In genomic region chr22:46626911-46627805, GRCh38 we compare ENCODE assay signal across 1 cellular context.
A peak's percentile ranks its signal among the peaks of the same experiment; 100 is the strongest.
TF ChIP-seq lines count a peak whose summit lies in the region.

No MANE protein-coding gene starts in this region.

TF ChIP-seq in K562, 482 proteins besides CTCF, POLR2A, EP300 and RAD21 (continued from another document):
- TF ChIP-seq NR2C1 (IDR thresholded peaks at IDR 0.05) (0 out of 2 replicates have a peak, but pooled peaks have one; percentile 3), NR2C1 (tag; IDR thresholded peaks at IDR 0.05) (no peak), TAF15 (IDR thresholded peaks at IDR 0.05; ENCODE audit: low read depth, low read length) (no peak), ZNF175 (CRISPR knock-in tag; IDR thresholded peaks at IDR 0.05; ENCODE audit: low read depth) (no peak), CREB3 (tag; conservative IDR thresholded peaks at IDR 0.05; ENCODE audit: low read depth) (no peak), SETDB1 (IDR thresholded peaks at IDR 0.05; ENCODE audit: low read length) (no peak), ZBTB33 (CRISPR knock-in tag; IDR thresholded peaks at IDR 0.05) (peak; percentile 30; the same call in 1 of the 2 replicates), ETS1 (conservative IDR thresholded peaks at IDR 0.05; ENCODE audit: control insufficient read depth, low read depth, low read length) (no peak)
